Comparison of ENCODE assay signal across 21 cellular contexts in the genomic region with DNA sequence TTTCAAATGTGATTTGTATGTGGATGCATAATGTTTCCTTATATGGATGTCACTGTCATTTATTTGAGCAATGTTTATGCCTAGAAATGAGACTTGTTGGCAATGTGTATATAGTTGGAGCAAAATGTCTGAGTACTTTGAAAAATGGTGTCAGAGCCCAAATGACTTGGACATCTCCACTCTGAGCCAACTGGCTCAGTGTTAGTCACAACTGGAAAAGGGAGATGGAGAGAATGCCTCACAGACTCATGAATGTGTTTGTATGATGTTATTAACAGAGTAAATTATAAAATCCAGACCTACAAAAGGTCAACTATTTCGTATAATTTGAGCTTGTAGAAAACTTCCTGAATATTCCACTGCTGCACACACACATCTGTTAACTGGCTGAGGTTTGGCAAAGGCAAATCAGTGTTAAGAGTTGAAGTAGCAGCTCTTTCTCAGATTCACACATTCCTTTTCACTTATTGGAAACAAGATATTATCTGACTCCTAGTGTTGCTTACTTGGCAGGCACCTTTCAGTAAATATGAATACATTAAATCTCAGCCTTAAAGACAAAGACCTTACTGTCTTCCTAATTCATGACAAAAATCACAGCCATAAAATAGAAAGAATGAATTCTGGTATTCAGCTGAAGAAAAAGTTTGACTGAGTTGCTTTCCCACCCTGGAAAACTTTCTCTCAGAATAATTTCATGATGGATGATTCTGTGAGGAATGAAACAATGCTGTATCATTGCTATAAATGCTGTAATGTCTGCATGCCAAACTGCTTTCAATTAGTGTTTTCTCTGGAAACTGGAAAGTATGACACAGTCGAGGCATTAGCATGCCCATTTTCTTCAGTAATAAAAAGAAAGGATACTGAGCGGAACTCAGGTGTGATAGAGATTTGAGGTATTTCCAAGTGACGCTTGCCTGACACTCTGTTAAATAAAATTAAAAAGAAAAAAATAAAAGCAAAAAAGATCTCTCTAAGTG. TPM values are rescaled to one million over a fixed set of nuclear protein-coding genes. Genes with fewer than 3 reads are reported as not detected.
A peak's percentile ranks its signal among the peaks of the same experiment; 100 is the strongest.
DNase-seq lines count a peak whose midpoint lies in the region; ATAC-seq, FAIRE-seq and TF ChIP-seq lines count a peak whose summit lies in the region.
"Had no signal": no experiment of that assay in that cellular context is flagged by ENCODE, and none has a peak within 500 bp of the region (broad histone marks: within the 10 kb centered on the region; RNA-seq: fewer than 3 reads in every experiment).

No MANE protein-coding gene starts in this region.

- TF ChIP-seq CTCF in cardiac muscle cell (IDR thresholded peaks at IDR 0.05; ENCODE audit: low read depth, low read length) (no peak), heart right ventricle (IDR thresholded peaks at IDR 0.05) (no peak), endothelial cell of umbilical vein (IDR thresholded peaks at IDR 0.05; ENCODE audit: extremely low read depth in 1 of 2, insufficient read depth in 1 of 2, low read depth in 1 of 2, low read length in 2 of 2) (no peak)

- H3K4me1 Mint-ChIP-seq in stimulated activated effector memory CD8-positive, alpha-beta T cell treated with anti-CD3 and anti-CD28 coated beads, Interleukin-12 subunit alpha, Interleukin-12 subunit beta, amount 100 ng/mL, for 72 hours = peaks cover 28% of the 10 kb centered on the region
- H3K4me1 Mint-ChIP-seq: neural crest cell had no signal

- H3K9me3 ChIP-seq in cardiac muscle cell (ENCODE audit: low read depth) (no peaks in the 10 kb centered on the region), heart right ventricle (no peaks in the 10 kb centered on the region), endothelial cell of umbilical vein (replicated peaks; ENCODE audit: control insufficient read depth, insufficient read depth, low read length) (no peaks in the 10 kb centered on the region)

- no peak overlapping the region for H3K4me3 Mint-ChIP-seq in stimulated activated effector memory CD8-positive, alpha-beta T cell treated with anti-CD3 and anti-CD28 coated beads, Interleukin-12 subunit alpha, Interleukin-12 subunit beta, amount 100 ng/mL, for 72 hours
- H3K4me3 Mint-ChIP-seq: activated naive CD4-positive, alpha-beta T cell treated with anti-CD3 and anti-CD28 coated beads, Interleukin-2, amount 50 U/mL, for 24 hours; memory B cell; neural crest cell had no signal

- no peaks in the 10 kb centered on the region for H3K9me3 Mint-ChIP-seq in stimulated activated effector memory CD8-positive, alpha-beta T cell treated with anti-CD3 and anti-CD28 coated beads, Interleukin-12 subunit alpha, Interleukin-12 subunit beta, amount 100 ng/mL, for 72 hours
- H3K9me3 Mint-ChIP-seq: activated naive CD4-positive, alpha-beta T cell treated with anti-CD3 and anti-CD28 coated beads, Interleukin-2, amount 50 U/mL, for 24 hours; memory B cell; neural crest cell had no signal

- peak overlapping the region; percentile 31 for H3K4me2 ChIP-seq in endothelial cell of umbilical vein (ENCODE audit: insufficient read depth, low read length)

- WGBS in heart right ventricle, 2 donors = 69 to 70% methylated on average over 4 of the region's 4 CpGs

- no peak overlapping the region for H3K4me3 ChIP-seq in cardiac muscle cell
- H3K4me3 ChIP-seq in heart right ventricle = no peak overlapping the region
- H3K4me3 ChIP-seq in endothelial cell of umbilical vein (replicated peaks in 1 of 3; ENCODE audit: insufficient read depth in 1 of 3, low read depth in 1 of 3, low read length in 3 of 3) = no peak overlapping the region

- peak overlapping the region; percentile 33 for H2AFZ ChIP-seq in endothelial cell of umbilical vein (ENCODE audit: low read depth, low read length)

- H3K79me2 ChIP-seq in endothelial cell of umbilical vein (ENCODE audit: control insufficient read depth, insufficient read depth, low read length) = no peaks in the 10 kb centered on the region

- FAIRE-seq in endothelial cell of umbilical vein (lab: Jason Lieb, UNC) = no peak
- FAIRE-seq in GM19239 (lab: Jason Lieb, UNC) = no peak

- H3K4me1 ChIP-seq in cardiac muscle cell (ENCODE audit: low read depth) (peaks cover 26% of the 10 kb centered on the region), heart right ventricle (peaks cover 0 to 32% (median 15%) of the 10 kb centered on the region in 9 donors), endothelial cell of umbilical vein (ENCODE audit: control insufficient read depth, extremely low read depth, insufficient read depth, low read length) (peaks cover 34% of the 10 kb centered on the region)

- dilution Hi-C loops in endothelial cell of umbilical vein (cut with MboI; ENCODE audit: extremely low pct_ligation_motif_present, low sequenced_read_pairs) = no loop called here

- H3K36me3 ChIP-seq in cardiac muscle cell = no peaks in the 10 kb centered on the region
- H3K36me3 ChIP-seq in heart right ventricle = no peaks in the 10 kb centered on the region
- H3K36me3 ChIP-seq in endothelial cell of umbilical vein (ENCODE audit: control insufficient read depth in 2 of 2, extremely low read depth in 1 of 2, insufficient read depth in 2 of 2, low read length in 2 of 2) = no peaks in the 10 kb centered on the region

- no peak overlapping the region for H3K27ac Mint-ChIP-seq in stimulated activated effector memory CD8-positive, alpha-beta T cell treated with anti-CD3 and anti-CD28 coated beads, Interleukin-12 subunit alpha, Interleukin-12 subunit beta, amount 100 ng/mL, for 72 hours
- H3K27ac Mint-ChIP-seq: activated naive CD4-positive, alpha-beta T cell treated with anti-CD3 and anti-CD28 coated beads, Interleukin-2, amount 50 U/mL, for 24 hours; memory B cell had no signal

- BruUV-seq in endothelial cell of umbilical vein (replicated peaks; lab: Mats Ljungman, UMichigan) = no TSS peak

- no peaks in the 10 kb centered on the region for H3K36me3 Mint-ChIP-seq in stimulated activated effector memory CD8-positive, alpha-beta T cell treated with anti-CD3 and anti-CD28 coated beads, Interleukin-12 subunit alpha, Interleukin-12 subunit beta, amount 100 ng/mL, for 72 hours
- H3K36me3 Mint-ChIP-seq: activated naive CD4-positive, alpha-beta T cell treated with anti-CD3 and anti-CD28 coated beads, Interleukin-2, amount 50 U/mL, for 24 hours; memory B cell had no signal

- H3K27me3 ChIP-seq in cardiac muscle cell (no peaks in the 10 kb centered on the region), heart right ventricle (no peaks in the 10 kb centered on the region), endothelial cell of umbilical vein (ENCODE audit: control insufficient read depth in 2 of 2, insufficient read depth in 2 of 2, low read length in 2 of 2) (no peaks in the 10 kb centered on the region)

- no peaks in the 10 kb centered on the region for H4K20me1 ChIP-seq in endothelial cell of umbilical vein (replicated peaks; ENCODE audit: control insufficient read depth, extremely low read depth, insufficient read depth, low read length)

- H3K9ac ChIP-seq in endothelial cell of umbilical vein (replicated peaks; ENCODE audit: extremely low read depth, insufficient read depth, low read length) = no peak overlapping the region

- no peak for TF ChIP-seq POLR2A in endothelial cell of umbilical vein (IDR thresholded peaks at IDR 0.05; ENCODE audit: low read depth, low read length)

- no peak for ATAC-seq in heart right ventricle
- ATAC-seq in stimulated activated effector memory CD8-positive, alpha-beta T cell treated with anti-CD3 and anti-CD28 coated beads, Interleukin-12 subunit alpha, Interleukin-12 subunit beta, amount 100 ng/mL, for 72 hours = peak; percentile 34
- ATAC-seq: activated CD4-positive, CD25-positive, alpha-beta regulatory T cell treated with anti-CD3 and anti-CD28 coated beads, Interleukin-2, amount 50 U/mL, for 24 hours had no signal

- H3K9me1 ChIP-seq in endothelial cell of umbilical vein (replicated peaks; ENCODE audit: control insufficient read depth, extremely low read depth, insufficient read depth, low read length) = no peaks in the 10 kb centered on the region

- DNase-seq in cardiac muscle cell (ENCODE audit: low read depth in 1 of 2, low spot score in 1 of 2) = peak in 1 of 2 donors; percentile 9
- DNase-seq in heart right ventricle = no peak
- peak; percentile 26 for DNase-seq in RKO (ENCODE audit: low spot score)
- peak; percentile 75 for DNase-seq in endothelial cell of umbilical vein (ENCODE audit: low read depth, low spot score)
- DNase-seq in stimulated activated effector memory CD8-positive, alpha-beta T cell treated with anti-CD3 and anti-CD28 coated beads, Interleukin-12 subunit alpha, Interleukin-12 subunit beta, amount 100 ng/mL, for 72 hours (ENCODE audit: low spot score in 2 of 2) = peak in 1 of 2 donors; percentile 4
- DNase-seq in stimulated activated CD4-positive, alpha-beta T cell treated with anti-CD3 and anti-CD28 coated beads, Interleukin-4, amount 100 ng/mL, for 1 hour = no peak
- no peak for DNase-seq in kidney tubule cell (ENCODE audit: low spot score)
- DNase-seq in GM19239 (ENCODE audit: insufficient read length, low spot score) = no peak
- DNase-seq: activated CD8-positive, alpha-beta memory T cell treated with anti-CD3 and anti-CD28 coated beads, Interleukin-2, amount 50 U/mL, for 4 hours; cerebellar nuclear complex; COR-L47; glutamatergic neuron; Kasumi-1; NCI-H1436; SHP77; T-helper 2 cell had no signal

- H3K27ac ChIP-seq in cardiac muscle cell (peak overlapping the region; percentile 77), heart right ventricle (peak overlapping the region in 2 of 10 donors; percentile 10 to 66), endothelial cell of umbilical vein (ENCODE audit: insufficient read depth, low read depth, low read length) (no peak overlapping the region)

- intact Hi-C loops in heart right ventricle (cut with DNase I) = loop anchor here in 1 of 10 donors (5.0 kb wide), 1 partner anchor 63 kb away; a partner anchor contains a TSS
- intact Hi-C loops in endothelial cell of umbilical vein (cut with micrococcal nuclease) = loop anchor here (5.0 kb wide), 2 partner anchors 63 to 143 kb away; a partner anchor contains a TSS

- CTCF ChIA-PET in endothelial cell of umbilical vein (lab: Charles Lee) = interaction anchor here (0.7 to 1.3 kb wide), 3 partner anchors 9 to 20 kb away, joined by 3 to 11 read pairs (median 4); no protein-coding TSS in a partner anchor

- POLR2A ChIA-PET in endothelial cell of umbilical vein (lab: Charles Lee) = no interaction called here

RNA-seq across cellular contexts. Expression of a gene that starts 27.0 kb away (rescaled TPM):
- not detected in 2 replicates for total RNA-seq in cardiac muscle cell
- polyA plus RNA-seq in cardiac muscle cell = not detected in 2 replicates
- 10 to 100 TPM in 4 of 10 donors, 1 to 10 TPM in 3, under 1 TPM in 2, not detected in 1; 0.39 to 47.0 (median 6.8) TPM for total RNA-seq in heart right ventricle
- polyA plus RNA-seq in heart right ventricle = 10 to 100 TPM in 1 of 2 donors, 1 to 10 TPM in 1; 6.5 to 17.2 TPM
- not detected in 2 replicates for total RNA-seq in endothelial cell of umbilical vein
- polyA plus RNA-seq in endothelial cell of umbilical vein = not detected in 2 replicates
- polyA plus RNA-seq in endothelial cell of umbilical vein (2011; cell fraction: cytosol; rRNA removed) = not detected in 2 replicates
- not detected in 2 replicates for polyA plus RNA-seq in endothelial cell of umbilical vein (2011; cell fraction: nucleus; rRNA removed)
- polyA plus RNA-seq in endothelial cell of umbilical vein (2012) = not detected in 2 replicates
- polyA minus RNA-seq in endothelial cell of umbilical vein = not detected in 2 replicates
- polyA minus RNA-seq in endothelial cell of umbilical vein (2011; cell fraction: cytosol; rRNA and poly(A)+ RNA removed) = not detected
- not detected in 2 replicates for polyA minus RNA-seq in endothelial cell of umbilical vein (2011; cell fraction: nucleus; rRNA and poly(A)+ RNA removed)
- total RNA-seq: neural crest cell, temporal lobe had no signal

Comparison
In these comparisons a context has a peak if more than half of its experiments do, and no peak if none do; other contexts are left out.
1. DNase-seq: peak in RKO (single experiment) and endothelial cell of umbilical vein (single experiment); none in heart right ventricle (0 of 2), stimulated activated CD4-positive, alpha-beta T cell treated with anti-CD3 and anti-CD28 coated beads, Interleukin-4, amount 100 ng/mL, for 1 hour (single experiment), kidney tubule cell (single experiment) and GM19239 (single experiment).